21 cellular contexts compared by ENCODE assay signal in genomic region chr11:1462576-1462975, GRCh38.
"Had no signal": no experiment of that assay in that cellular context is flagged by ENCODE, and none has a peak within 500 bp of the region (broad histone marks: within the 10 kb centered on the region; RNA-seq: fewer than 3 reads in every experiment).

No MANE protein-coding gene starts in this region.

- FAIRE-seq: urothelium cell line had no signal

- H3K27ac Mint-ChIP-seq: naive thymus-derived CD4-positive, alpha-beta T cell; nephron progenitor cell; stimulated activated memory B cell treated with anti-CD40 and anti-IgM and Interleukin-4, amounts not matched to agents 10 μg/mL and 1 μg/mL and 100 μg/mL, for 72 hours; stimulated activated naive CD8-positive, alpha-beta T cell treated with anti-CD3 and anti-CD28 coated beads, Interleukin-15, amount 100 ng/mL, for 72 hours; type B pancreatic cell had no signal

- H3K27me3 Mint-ChIP-seq: naive thymus-derived CD4-positive, alpha-beta T cell; stimulated activated memory B cell treated with anti-CD40 and anti-IgM and Interleukin-4, amounts not matched to agents 10 μg/mL and 1 μg/mL and 100 μg/mL, for 72 hours; stimulated activated naive CD8-positive, alpha-beta T cell treated with anti-CD3 and anti-CD28 coated beads, Interleukin-15, amount 100 ng/mL, for 72 hours; type B pancreatic cell had no signal

- ATAC-seq: foreskin keratinocyte; heart left ventricle; left colon; left ventricle myocardium superior; naive thymus-derived CD4-positive, alpha-beta T cell; right cardiac atrium; stimulated activated memory B cell treated with anti-CD40 and anti-IgM and Interleukin-4, amounts not matched to agents 10 μg/mL and 1 μg/mL and 100 μg/mL, for 72 hours had no signal

- H3K4me3 Mint-ChIP-seq: naive thymus-derived CD4-positive, alpha-beta T cell; nephron progenitor cell; stimulated activated memory B cell treated with anti-CD40 and anti-IgM and Interleukin-4, amounts not matched to agents 10 μg/mL and 1 μg/mL and 100 μg/mL, for 72 hours; stimulated activated naive CD8-positive, alpha-beta T cell treated with anti-CD3 and anti-CD28 coated beads, Interleukin-15, amount 100 ng/mL, for 72 hours; type B pancreatic cell had no signal

- H3K9me3 Mint-ChIP-seq: stimulated activated memory B cell treated with anti-CD40 and anti-IgM and Interleukin-4, amounts not matched to agents 10 μg/mL and 1 μg/mL and 100 μg/mL, for 72 hours; stimulated activated naive CD8-positive, alpha-beta T cell treated with anti-CD3 and anti-CD28 coated beads, Interleukin-15, amount 100 ng/mL, for 72 hours; type B pancreatic cell had no signal

- H3K4me1 Mint-ChIP-seq: stimulated activated memory B cell treated with anti-CD40 and anti-IgM and Interleukin-4, amounts not matched to agents 10 μg/mL and 1 μg/mL and 100 μg/mL, for 72 hours; stimulated activated naive CD8-positive, alpha-beta T cell treated with anti-CD3 and anti-CD28 coated beads, Interleukin-15, amount 100 ng/mL, for 72 hours had no signal

- H3K27me3 ChIP-seq: dorsolateral prefrontal cortex, heart left ventricle, testis had no signal

- H3K27ac ChIP-seq: epithelial cell of prostate, foreskin keratinocyte, testis had no signal

- H3K9me3 ChIP-seq: heart left ventricle, testis had no signal

- H3K4me3 ChIP-seq: dorsolateral prefrontal cortex, heart left ventricle, lung, testis had no signal

- H3K4me1 ChIP-seq: foreskin keratinocyte had no signal

- DNase-seq: cortex of kidney; dorsolateral prefrontal cortex; effector memory CD4-positive, alpha-beta T cell; foreskin keratinocyte; heart left ventricle; hippocampal formation; left colon; left ventricle myocardium superior; mesenchymal stem cell; naive thymus-derived CD4-positive, alpha-beta T cell; nephron progenitor cell; posterior cingulate gyrus; right cardiac atrium; stimulated activated CD4-positive, alpha-beta T cell treated with anti-CD3 and anti-CD28 coated beads, Interleukin-4, amount 100 ng/mL, for 1 hour; stimulated activated naive CD8-positive, alpha-beta T cell treated with anti-CD3 and anti-CD28 coated beads, Interleukin-15, amount 100 ng/mL, for 72 hours; testis had no signal
